In the genomic region with DNA sequence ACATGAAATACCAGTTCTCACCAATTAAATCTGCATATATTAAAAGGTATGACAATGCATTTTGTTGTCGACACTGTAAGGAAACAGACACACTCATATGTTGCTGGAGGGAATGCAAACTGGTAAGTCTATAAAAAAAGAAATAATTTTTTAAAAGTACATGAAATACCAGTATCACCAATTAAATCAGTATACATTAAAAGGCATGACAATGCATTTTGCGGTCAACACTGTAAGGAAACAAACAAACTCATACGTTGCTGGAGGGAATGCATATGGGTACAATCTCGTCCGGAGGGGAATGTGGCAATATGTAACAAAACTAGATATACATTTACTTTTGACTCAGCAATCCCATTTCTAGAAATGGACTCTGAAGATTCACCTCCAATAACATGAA, we compare ENCODE assay signal across 33 cellular contexts. TPM values are rescaled to one million over a fixed set of nuclear protein-coding genes. Genes with fewer than 3 reads are reported as not detected.
DNase-seq lines count a peak whose midpoint lies in the region; ATAC-seq, FAIRE-seq and TF ChIP-seq lines count a peak whose summit lies in the region.
"Had no signal": no experiment of that assay in that cellular context is flagged by ENCODE, and none has a peak within 500 bp of the region (broad histone marks: within the 10 kb centered on the region; RNA-seq: fewer than 3 reads in every experiment).

No MANE protein-coding gene starts in this region.

- H3K23ac ChIP-seq in IMR-90 (ENCODE audit: low read depth, low read length), result no peak overlapping the region

- no peaks in the 10 kb centered on the region for H4K20me1 ChIP-seq in HepG2 (ENCODE audit: insufficient read depth, low read length)
- no peaks in the 10 kb centered on the region for H4K20me1 ChIP-seq in IMR-90 (ENCODE audit: insufficient read depth, low read length)
- no peaks in the 10 kb centered on the region for H4K20me1 ChIP-seq in K562 (replicated peaks; ENCODE audit: control insufficient read depth, insufficient read depth, low read length)
- H4K20me1 ChIP-seq: BLaER1 had no signal

- no peak for TF ChIP-seq POLR2A in HepG2 (IDR thresholded peaks at IDR 0.05; ENCODE audit: insufficient read depth in 1 of 2, low read depth in 2 of 2, low read length in 2 of 2)
- no peak for TF ChIP-seq POLR2A in right lobe of liver (IDR thresholded peaks at IDR 0.05)
- no peak for TF ChIP-seq POLR2A in IMR-90 (IDR thresholded peaks at IDR 0.05; ENCODE audit: low read depth, low read length)
- no peak for TF ChIP-seq POLR2A in K562 (conservative IDR thresholded peaks at IDR 0.05)

- H2BK120ac ChIP-seq in IMR-90 (ENCODE audit: low read depth, low read length), result no peak overlapping the region

- H3K9ac ChIP-seq in HepG2 (ENCODE audit: insufficient read depth, low read depth, low read length) (no peak overlapping the region), IMR-90 (ENCODE audit: low read depth, low read length) (no peak overlapping the region), K562 (ENCODE audit: insufficient read depth in 1 of 2, low read depth in 2 of 2, low read length in 2 of 2) (no peak overlapping the region)
- H3K9ac ChIP-seq: BLaER1; BLaER1 treated with 17β-estradiol and CSF1 and Interleukin-3, amounts not matched to agents 10 nM and 100 nM had no signal

- BruUV-seq in HepG2 (replicated peaks; lab: Mats Ljungman, UMichigan) (no TSS peak), IMR-90 (replicated peaks; lab: Mats Ljungman, UMichigan) (no TSS peak), K562 (replicated peaks; lab: Mats Ljungman, UMichigan) (no TSS peak)

- no peak overlapping the region for H4K91ac ChIP-seq in IMR-90 (ENCODE audit: insufficient read depth, low read depth, low read length)

- H3K9me3 ChIP-seq in HepG2 (ENCODE audit: low read length), result peaks cover 11% of the 10 kb centered on the region
- no peaks in the 10 kb centered on the region for H3K9me3 ChIP-seq in right lobe of liver
- no peaks in the 10 kb centered on the region for H3K9me3 ChIP-seq in IMR-90 (ENCODE audit: control insufficient read depth, insufficient read depth, low read length)
- peaks cover 5% of the 10 kb centered on the region for H3K9me3 ChIP-seq in K562 (replicated peaks; ENCODE audit: control insufficient read depth, insufficient read depth, low read depth, low read length)
- peaks cover 0 to 4% (median 0%) of the 10 kb centered on the region in 3 donors for H3K9me3 ChIP-seq in tibial artery
- H3K9me3 ChIP-seq: BE2C had no signal

- intact Hi-C loops in HepG2 (cut with micrococcal nuclease; ENCODE audit: unreplicated experiment), result no loop called here
- intact Hi-C loops in right lobe of liver (cut with DNase I), result no loop called here
- intact Hi-C loops in IMR-90 (cut with micrococcal nuclease), result no loop called here
- intact Hi-C loops in K562 (cut with micrococcal nuclease), result no loop called here
- intact Hi-C loops in tibial artery (cut with DNase I; ENCODE audit: low total_unique reads), result no loop called here

- H3K56ac ChIP-seq in IMR-90 (ENCODE audit: extremely low read depth, insufficient read depth, low read length), result no peak overlapping the region

- in situ Hi-C loops in HepG2 (cut with HindIII; ENCODE audit: extremely low pct_ligation_motif_present, low pct_unique_long_range_greater_than_20kb), result no loop called here
- in situ Hi-C loops in IMR-90 (cut with MboI; ENCODE audit: low sequenced_read_pairs), result no loop called here
- in situ Hi-C loops in K562 (cut with MboI), result no loop called here

- no peak overlapping the region for H2AK5ac ChIP-seq in IMR-90 (ENCODE audit: low read depth, low read length)

- H3K79me1 ChIP-seq in IMR-90 (ENCODE audit: low read depth in 1 of 2, low read length in 2 of 2), result peaks cover 6 to 11% of the 10 kb centered on the region in 2 experiments

- H2BK5ac ChIP-seq in IMR-90 (ENCODE audit: low read depth, low read length, poor library complexity, severe bottlenecking), result no peak overlapping the region

- CTCF ChIA-PET in HepG2 (lab: Yijun Ruan, JAX; ENCODE audit: low intra/inter-chr PET ratio, low total read pairs) (no interaction called here), IMR-90 (lab: Yijun Ruan, JAX) (no interaction called here), K562 (lab: Yijun Ruan, JAX; ENCODE audit: low intra/inter-chr PET ratio) (interaction anchor here (0.7 kb wide), 1 partner anchor 426 kb away, joined by 3 read pairs; no protein-coding TSS in a partner anchor)

- H3K4me3 ChIP-seq in HepG2 (replicated peaks in 1 of 3; ENCODE audit: insufficient read depth in 1 of 3, low read depth in 2 of 3, low read length in 3 of 3) (no peak overlapping the region), right lobe of liver (no peak overlapping the region), IMR-90 (ENCODE audit: insufficient read depth, low read depth, low read length) (no peak overlapping the region), K562 (no peak overlapping the region), tibial artery (no peak overlapping the region)
- H3K4me3 ChIP-seq: A549; BLaER1; BLaER1 treated with 17β-estradiol and CSF1 and Interleukin-3, amounts not matched to agents 10 nM and 100 nM had no signal

- POLR2A ChIA-PET in HepG2 (lab: Yijun Ruan, JAX), result no interaction called here
- POLR2A ChIA-PET in IMR-90 (lab: Charles Lee; ENCODE audit: unreplicated experiment), result no interaction called here
- POLR2A ChIA-PET in K562 (lab: Yijun Ruan, JAX), result no interaction called here

- TF ChIP-seq RAD21 in HepG2 (CRISPR knock-in tag; IDR thresholded peaks at IDR 0.05) (no peak), IMR-90 (IDR thresholded peaks at IDR 0.05; ENCODE audit: low read length) (no peak), K562 (CRISPR knock-in tag; conservative IDR thresholded peaks at IDR 0.05 in 1 of 2, IDR thresholded peaks at IDR 0.05 in 1 of 2) (no peak)

- H3K4me2 ChIP-seq in HepG2 (ENCODE audit: low read depth, low read length) (no peak overlapping the region), IMR-90 (ENCODE audit: low read depth, low read length) (no peak overlapping the region), K562 (ENCODE audit: insufficient read depth, low read length) (no peak overlapping the region)
- H3K4me2 ChIP-seq: A549; BLaER1; BLaER1 treated with 17β-estradiol and CSF1 and Interleukin-3, amounts not matched to agents 10 nM and 100 nM had no signal

- DNase-seq in HepG2 (ENCODE audit: low spot score) (no peak), right lobe of liver (no peak), IMR-90 (no peak), K562 (ENCODE audit: extremely low read depth in 1 of 4, low spot score in 3 of 4) (no peak), tibial artery (no peak), cerebellar nuclear complex (lab: John Stamatoyannopoulos, UW) (no peak)
- DNase-seq: 8988T; ACHN; AML-193; BE2C; C1 segment of cervical spinal cord; Caco-2; Calu3; CD4-positive, alpha-beta memory T cell; CD4-positive, alpha-beta T cell; CD4-positive, CD25-positive, alpha-beta regulatory T cell; CD8-positive, alpha-beta memory T cell; CD8-positive, alpha-beta T cell; COR-L47; DMS 273 treated with DMSO at 0.1 percent for 48 hours; DMS153; DMS53; DMS79; DMS79 treated with DMSO at 0.1 percent for 48 hours; DND-41; EL had no signal

- no peak overlapping the region for H2BK20ac ChIP-seq in IMR-90 (ENCODE audit: low read depth, low read length)

- H4K8ac ChIP-seq in IMR-90 (ENCODE audit: low read depth in 2 of 2, low read length in 2 of 2), result no peak overlapping the region

- no peak overlapping the region for H3K14ac ChIP-seq in IMR-90 (replicated peaks; ENCODE audit: low read depth, low read length)

- H4K5ac ChIP-seq in IMR-90 (ENCODE audit: low read depth, low read length), result no peak overlapping the region

- H3K4ac ChIP-seq in IMR-90 (ENCODE audit: low read depth, low read length), result no peak overlapping the region

- TF ChIP-seq EP300 in HepG2 (IDR thresholded peaks at IDR 0.05; ENCODE audit: low read depth in 2 of 2, low read length in 2 of 2) (no peak), HepG2 (CRISPR knock-in tag; IDR thresholded peaks at IDR 0.05; ENCODE audit: borderline replicate concordance) (no peak), K562 (IDR thresholded peaks at IDR 0.05; ENCODE audit: low read length) (no peak)

- no peak for ATAC-seq in HepG2
- no peak for ATAC-seq in right lobe of liver
- no peak for ATAC-seq in IMR-90 (ENCODE audit: low read depth)
- ATAC-seq in K562, result no peak
- ATAC-seq: A549; CD8-positive, alpha-beta T cell had no signal

- TF ChIP-seq CTCF in HepG2 (CRISPR knock-in tag; IDR thresholded peaks at IDR 0.05) (no peak), right lobe of liver (IDR thresholded peaks at IDR 0.05) (no peak), IMR-90 (conservative IDR thresholded peaks at IDR 0.05; ENCODE audit: low read depth, low read length) (no peak), K562 (IDR thresholded peaks at IDR 0.05 in 2 of 3, conservative IDR thresholded peaks at IDR 0.05 in 1 of 3; ENCODE audit: insufficient read depth in 2 of 3, low read depth in 1 of 3, low read length in 3 of 3) (no peak), tibial artery (IDR thresholded peaks at IDR 0.05) (no peak)

- 96% methylated on average over 5 of the region's 5 CpGs for WGBS in HepG2 (ENCODE audit: low lambda C conversion rate)
- 90% methylated on average over 5 of the region's 5 CpGs for WGBS in right lobe of liver (ENCODE audit: insufficient coverage, low coverage, low lambda C conversion rate, missing lambda C conversion rate)
- WGBS in IMR-90 (ENCODE audit: extremely low coverage in 2 of 2, insufficient read length in 1 of 2), 2 experiments, result no CpG with 5 or more reads among the region's 5 CpGs
- WGBS in K562 (ENCODE audit: insufficient coverage, low coverage, missing lambda C conversion rate), result 91% methylated on average over 5 of the region's 5 CpGs

- H2BK15ac ChIP-seq in IMR-90 (ENCODE audit: low read depth, low read length), result no peak overlapping the region

- H3K27me3 ChIP-seq in HepG2 (ENCODE audit: control insufficient read depth in 1 of 2, insufficient read depth in 2 of 2, low read length in 2 of 2) (no peaks in the 10 kb centered on the region), right lobe of liver (no peaks in the 10 kb centered on the region), IMR-90 (ENCODE audit: control insufficient read depth, insufficient read depth, low read length) (no peaks in the 10 kb centered on the region), K562 (ENCODE audit: control insufficient read depth in 2 of 2, insufficient read depth in 2 of 2, low read length in 2 of 2) (no peaks in the 10 kb centered on the region), tibial artery (no peaks in the 10 kb centered on the region)
- H3K27me3 ChIP-seq: BE2C; BLaER1; BLaER1 treated with 17β-estradiol and CSF1 and Interleukin-3, amounts not matched to agents 10 nM and 100 nM had no signal

- H3K4me1 ChIP-seq in HepG2 (ENCODE audit: insufficient read depth, low read length) (peaks cover 16% of the 10 kb centered on the region), right lobe of liver (peaks cover 0 to 5% (median 0%) of the 10 kb centered on the region in 4 donors), IMR-90 (ENCODE audit: control insufficient read depth, insufficient read depth, low read length) (no peaks in the 10 kb centered on the region), K562 (replicated peaks in 1 of 2; ENCODE audit: control insufficient read depth in 2 of 2, insufficient read depth in 2 of 2, low read length in 2 of 2) (peaks cover 0 to 9% of the 10 kb centered on the region in 2 experiments; a peak in 2 of 5 replicates), tibial artery (peaks cover 0 to 23% (median 8%) of the 10 kb centered on the region in 4 donors)
- H3K4me1 ChIP-seq: BE2C, Caco-2 had no signal

- H3K9me1 ChIP-seq in IMR-90 (ENCODE audit: insufficient read depth, low read length), result no peaks in the 10 kb centered on the region
- no peaks in the 10 kb centered on the region for H3K9me1 ChIP-seq in K562 (ENCODE audit: control insufficient read depth, insufficient read depth, low read length)

- H3K36me3 ChIP-seq in HepG2 (replicated peaks in 1 of 2; ENCODE audit: control insufficient read depth in 1 of 2, insufficient read depth in 2 of 2, low read length in 2 of 2), result peaks cover 8 to 28% of the 10 kb centered on the region in 2 experiments
- peaks cover 0 to 25% (median 5%) of the 10 kb centered on the region in 4 donors for H3K36me3 ChIP-seq in right lobe of liver
- H3K36me3 ChIP-seq in IMR-90 (ENCODE audit: control insufficient read depth, insufficient read depth, low read length), result peaks cover 14% of the 10 kb centered on the region
- H3K36me3 ChIP-seq in K562 (ENCODE audit: control insufficient read depth, insufficient read depth, low read length), result peaks cover 66% of the 10 kb centered on the region
- peaks cover 7 to 32% (median 25%) of the 10 kb centered on the region in 3 donors for H3K36me3 ChIP-seq in tibial artery

- H2AFZ ChIP-seq in HepG2 (ENCODE audit: low read length), result no peak overlapping the region
- no peak overlapping the region for H2AFZ ChIP-seq in IMR-90 (replicated peaks; ENCODE audit: low read length, poor library complexity)
- H2AFZ ChIP-seq in K562 (ENCODE audit: low read depth, low read length), result no peak overlapping the region

- no peak overlapping the region for H2AK9ac ChIP-seq in IMR-90 (replicated peaks; ENCODE audit: low read depth, low read length, poor library complexity)

- no peak for FAIRE-seq in HepG2 (lab: Jason Lieb, UNC)
- FAIRE-seq in K562 (lab: Jason Lieb, UNC), result no peak
- FAIRE-seq: A204.1, A549, D721Med had no signal

- H3K27ac ChIP-seq in HepG2 (ENCODE audit: extremely low read length, insufficient read depth, low read length), result no peak overlapping the region
- H3K27ac ChIP-seq in right lobe of liver, result no peak overlapping the region
- no peak overlapping the region for H3K27ac ChIP-seq in IMR-90 (ENCODE audit: insufficient read depth, low read length)
- no peak overlapping the region for H3K27ac ChIP-seq in K562 (ENCODE audit: extremely low read depth, low read depth, low read length)
- no peak overlapping the region for H3K27ac ChIP-seq in tibial artery
- H3K27ac ChIP-seq: 22Rv1; A549; BLaER1; BLaER1 treated with 17β-estradiol and CSF1 and Interleukin-3, amounts not matched to agents 10 nM and 100 nM; C4-2B had no signal

- H3K18ac ChIP-seq in IMR-90 (ENCODE audit: low read depth, low read length), result no peak overlapping the region

- H3K79me2 ChIP-seq in HepG2 (ENCODE audit: insufficient read depth, low read length), result peaks cover 29% of the 10 kb centered on the region
- peaks cover 32% of the 10 kb centered on the region for H3K79me2 ChIP-seq in K562 (ENCODE audit: control insufficient read depth, insufficient read depth, low read length)

- dilution Hi-C loops in IMR-90 (cut with HindIII; ENCODE audit: low sequenced_read_pairs, unreplicated experiment), result no loop called here

RNA-seq across cellular contexts. Expression of a gene that starts 6.5 kb away (rescaled TPM):
- total RNA-seq in HepG2 (2016; rRNA removed; fragmentation: Illumina TruSeq; extraction: Trizol) (22.8 and 35.0 TPM in 2 replicates), right lobe of liver (10 to 100 TPM in 1 of 6 experiments, 1 to 10 TPM in 5; 2.9 to 10.3 (median 8.6) TPM), IMR-90 (2012; rRNA removed) (18.9 and 23.3 TPM in 2 replicates), K562 (2014; rRNA removed) (11.6 and 12.4 TPM in 2 replicates), K562 (2014; rRNA removed; fragmentation: Illumina TruSeq; extraction: Trizol) (24.0 and 27.2 TPM in 2 replicates), K562 (2015; rRNA removed; fragmentation: Illumina TruSeq; extraction: Trizol) (25.2 and 26.4 TPM in 2 replicates), K562 (2021) (29.2 and 31.2 TPM in 2 replicates)
- 2.0 and 2.8 TPM in 2 replicates for total RNA-seq in HepG2 (2016; cell fraction: cytosol; rRNA removed; fragmentation: Illumina TruSeq; extraction: Trizol; ENCODE audit: low read depth)
- total RNA-seq in HepG2 (2016; cell fraction: insoluble cytoplasmic fraction; rRNA removed; fragmentation: Illumina TruSeq; extraction: Trizol), result 22.8 and 33.7 TPM in 2 replicates
- total RNA-seq in HepG2 (2016; cell fraction: membrane; rRNA removed; fragmentation: Illumina TruSeq; extraction: Trizol), result 10.6 and 11.6 TPM in 2 replicates
- 23.7 and 24.9 TPM in 2 replicates for total RNA-seq in HepG2 (2016; cell fraction: nucleus; rRNA removed; fragmentation: Illumina TruSeq; extraction: Trizol)
- polyA plus RNA-seq in HepG2 (2011; rRNA removed) (8.3 and 8.5 TPM in 2 replicates), IMR-90 (2012; rRNA removed) (3.1 and 5.3 TPM in 2 replicates), K562 (2011; rRNA removed) (21.9 and 24.8 TPM in 2 replicates), K562 (2014; fragmentation: Illumina TruSeq; extraction: Trizol) (17.8 and 18.7 TPM in 2 replicates), K562 (2014; fragmentation: Nextera tagmentation; extraction: Ambion mirVana) (1 to 10 TPM; 4.7 to 7.1 TPM), K562 (2014; rRNA removed) (12.4 and 14.6 TPM in 2 replicates)
- polyA plus RNA-seq in HepG2 (2011; cell fraction: cytosol; rRNA removed), result 3.0 and 5.0 TPM in 2 replicates
- 11.1 and 13.3 TPM in 2 replicates for polyA plus RNA-seq in HepG2 (2011; cell fraction: nucleus; rRNA removed)
- 12.5 and 13.2 TPM in 2 replicates for polyA plus RNA-seq in HepG2 (2012)
- 0.60 and 0.61 TPM in 2 replicates for polyA plus RNA-seq in HepG2 (2016; cell fraction: cytosol; fragmentation: Illumina TruSeq; extraction: Trizol; ENCODE audit: low read depth)
- polyA plus RNA-seq in HepG2 (2016; cell fraction: insoluble cytoplasmic fraction; fragmentation: Illumina TruSeq; extraction: Trizol; ENCODE audit: low read depth), result 15.9 and 18.7 TPM in 2 replicates
- 2.9 and 3.1 TPM in 2 replicates for polyA plus RNA-seq in HepG2 (2016; cell fraction: membrane; fragmentation: Illumina TruSeq; extraction: Trizol; ENCODE audit: low read depth)
- polyA plus RNA-seq in HepG2 (2016; cell fraction: nucleus; fragmentation: Illumina TruSeq; extraction: Trizol; ENCODE audit: insufficient read depth, low read depth), result 20.1 and 21.2 TPM in 2 replicates
- 19.1 and 26.3 TPM in 2 replicates for polyA minus RNA-seq in HepG2 (2011; rRNA and poly(A)+ RNA removed; ENCODE audit: low replicate concordance)
- polyA minus RNA-seq in HepG2 (2011; cell fraction: cytosol; rRNA and poly(A)+ RNA removed), result 9.1 and 11.3 TPM in 2 replicates
- 35.5 and 35.9 TPM in 2 replicates for polyA minus RNA-seq in HepG2 (2011; cell fraction: nucleus; rRNA and poly(A)+ RNA removed)
- polyA plus RNA-seq in IMR-90 (2012; cell fraction: cytosol; rRNA removed), result 0.78 and 0.87 TPM in 2 replicates
- polyA plus RNA-seq in IMR-90 (2012; cell fraction: nucleus; rRNA removed; ENCODE audit: low replicate concordance), result 2.8 and 10.0 TPM in 2 replicates
- 8.3 and 23.3 TPM in 2 replicates for total RNA-seq in K562 (2011; cell fraction: chromatin; rRNA removed; ENCODE audit: low replicate concordance)
- 13.7 and 20.0 TPM in 2 replicates for total RNA-seq in K562 (2011; cell fraction: nucleolus; rRNA removed)
- total RNA-seq in K562 (2011; cell fraction: nucleoplasm; rRNA removed), result 11.3 and 14.8 TPM in 2 replicates
- 3.9 and 6.5 TPM in 2 replicates for polyA plus RNA-seq in K562 (2011; cell fraction: cytosol; rRNA removed)
- polyA plus RNA-seq in K562 (2011; cell fraction: nucleus; rRNA removed), result 20.4 and 22.7 TPM in 2 replicates
- polyA plus RNA-seq in K562 (2012), result 10.6 and 17.4 TPM in 2 replicates
- polyA minus RNA-seq in K562 (2011; rRNA and poly(A)+ RNA removed), result 18.8 and 21.8 TPM in 2 replicates
- 9.3 and 10.4 TPM in 2 replicates for polyA minus RNA-seq in K562 (2011; cell fraction: cytosol; rRNA and poly(A)+ RNA removed)
- polyA minus RNA-seq in K562 (2011; cell fraction: nucleus; rRNA and poly(A)+ RNA removed), result 15.6 and 21.7 TPM in 2 replicates

RNA-seq across cellular contexts. Expression of a gene that starts 56.3 kb away (rescaled TPM):
- total RNA-seq in HepG2 (2016; rRNA removed; fragmentation: Illumina TruSeq; extraction: Trizol) (38.4 and 50.8 TPM in 2 replicates), right lobe of liver (1 to 10 TPM; 5.0 to 9.2 (median 7.0) TPM), IMR-90 (2012; rRNA removed) (12.2 and 15.4 TPM in 2 replicates), K562 (2014; rRNA removed) (52.7 and 60.6 TPM in 2 replicates), K562 (2014; rRNA removed; fragmentation: Illumina TruSeq; extraction: Trizol) (19.9 and 21.5 TPM in 2 replicates), K562 (2015; rRNA removed; fragmentation: Illumina TruSeq; extraction: Trizol) (37.9 and 40.7 TPM in 2 replicates), K562 (2021) (45.4 and 47.8 TPM in 2 replicates)
- 6.2 and 6.4 TPM in 2 replicates for total RNA-seq in HepG2 (2016; cell fraction: cytosol; rRNA removed; fragmentation: Illumina TruSeq; extraction: Trizol; ENCODE audit: low read depth)
- total RNA-seq in HepG2 (2016; cell fraction: insoluble cytoplasmic fraction; rRNA removed; fragmentation: Illumina TruSeq; extraction: Trizol), result 39.5 and 50.0 TPM in 2 replicates
- 18.4 and 20.2 TPM in 2 replicates for total RNA-seq in HepG2 (2016; cell fraction: membrane; rRNA removed; fragmentation: Illumina TruSeq; extraction: Trizol)
- 17.8 and 18.7 TPM in 2 replicates for total RNA-seq in HepG2 (2016; cell fraction: nucleus; rRNA removed; fragmentation: Illumina TruSeq; extraction: Trizol)
- polyA plus RNA-seq in HepG2 (2011; rRNA removed) (37.4 and 38.4 TPM in 2 replicates), IMR-90 (2012; rRNA removed) (15.2 and 16.7 TPM in 2 replicates), K562 (2011; rRNA removed) (45.9 and 47.2 TPM in 2 replicates), K562 (2014; fragmentation: Illumina TruSeq; extraction: Trizol) (29.6 and 40.5 TPM in 2 replicates), K562 (2014; fragmentation: Nextera tagmentation; extraction: Ambion mirVana) (10 to 100 TPM in 1 of 2 experiments, 1 to 10 TPM in 1; 8.8 to 25.2 TPM), K562 (2014; rRNA removed) (51.1 and 59.4 TPM in 2 replicates)
- 33.8 and 41.1 TPM in 2 replicates for polyA plus RNA-seq in HepG2 (2011; cell fraction: cytosol; rRNA removed)
- 18.1 and 19.0 TPM in 2 replicates for polyA plus RNA-seq in HepG2 (2011; cell fraction: nucleus; rRNA removed)
- 15.8 and 17.3 TPM in 2 replicates for polyA plus RNA-seq in HepG2 (2012)
- polyA plus RNA-seq in HepG2 (2016; cell fraction: cytosol; fragmentation: Illumina TruSeq; extraction: Trizol; ENCODE audit: low read depth), result 5.3 and 6.1 TPM in 2 replicates
- 49.1 and 55.1 TPM in 2 replicates for polyA plus RNA-seq in HepG2 (2016; cell fraction: insoluble cytoplasmic fraction; fragmentation: Illumina TruSeq; extraction: Trizol; ENCODE audit: low read depth)
- polyA plus RNA-seq in HepG2 (2016; cell fraction: membrane; fragmentation: Illumina TruSeq; extraction: Trizol; ENCODE audit: low read depth), result 14.0 and 15.3 TPM in 2 replicates
- 23.9 and 25.0 TPM in 2 replicates for polyA plus RNA-seq in HepG2 (2016; cell fraction: nucleus; fragmentation: Illumina TruSeq; extraction: Trizol; ENCODE audit: insufficient read depth, low read depth)
- polyA minus RNA-seq in HepG2 (2011; rRNA and poly(A)+ RNA removed; ENCODE audit: low replicate concordance), result 20.6 and 39.2 TPM in 2 replicates
- 13.6 and 14.0 TPM in 2 replicates for polyA minus RNA-seq in HepG2 (2011; cell fraction: cytosol; rRNA and poly(A)+ RNA removed)
- polyA minus RNA-seq in HepG2 (2011; cell fraction: nucleus; rRNA and poly(A)+ RNA removed), result 31.2 and 33.4 TPM in 2 replicates
- polyA plus RNA-seq in IMR-90 (2012; cell fraction: cytosol; rRNA removed), result 11.9 and 18.6 TPM in 2 replicates
- 9.6 and 14.5 TPM in 2 replicates for polyA plus RNA-seq in IMR-90 (2012; cell fraction: nucleus; rRNA removed; ENCODE audit: low replicate concordance)
- 19.4 and 24.4 TPM in 2 replicates for total RNA-seq in K562 (2011; cell fraction: chromatin; rRNA removed; ENCODE audit: low replicate concordance)
- 28.8 and 31.2 TPM in 2 replicates for total RNA-seq in K562 (2011; cell fraction: nucleolus; rRNA removed)
- 29.9 and 34.0 TPM in 2 replicates for total RNA-seq in K562 (2011; cell fraction: nucleoplasm; rRNA removed)
- polyA plus RNA-seq in K562 (2011; cell fraction: cytosol; rRNA removed), result 54.9 and 75.5 TPM in 2 replicates
- 31.7 and 32.1 TPM in 2 replicates for polyA plus RNA-seq in K562 (2011; cell fraction: nucleus; rRNA removed)
- polyA plus RNA-seq in K562 (2012), result 28.3 and 30.1 TPM in 2 replicates
- polyA minus RNA-seq in K562 (2011; rRNA and poly(A)+ RNA removed), result 19.4 and 21.4 TPM in 2 replicates
- 17.9 and 18.6 TPM in 2 replicates for polyA minus RNA-seq in K562 (2011; cell fraction: cytosol; rRNA and poly(A)+ RNA removed)
- polyA minus RNA-seq in K562 (2011; cell fraction: nucleus; rRNA and poly(A)+ RNA removed), result 26.0 and 42.1 TPM in 2 replicates
